ENCODE assay signal across 25 cellular contexts in genomic region chr4:85773372-85773771, GRCh38.
"Had no signal": no experiment of that assay in that cellular context is flagged by ENCODE, and none has a peak within 500 bp of the region (broad histone marks: within the 10 kb centered on the region; RNA-seq: fewer than 3 reads in every experiment).

No MANE protein-coding gene starts in this region.

- ATAC-seq: activated CD4-positive, alpha-beta T cell treated with anti-CD3 and anti-CD28 coated beads for 36 hours; activated CD8-positive, alpha-beta T cell treated with anti-CD3 and anti-CD28 coated beads for 36 hours; activated T-cell treated with anti-CD3 and anti-CD28 coated beads, Interleukin-2, amount 50 U/mL, for 72 hours had no signal

- H3K9ac ChIP-seq: KMS-11 had no signal

- H3K4me1 ChIP-seq: Peyer's patch had no signal

- H3K9me3 ChIP-seq: Peyer's patch, SJCRH30 had no signal

- H3K36me3 ChIP-seq: brain microvascular endothelial cell, cardiac muscle cell, Peyer's patch, SJCRH30 had no signal

- H3K27me3 ChIP-seq: brain microvascular endothelial cell, cardiac muscle cell, Peyer's patch, SJCRH30 had no signal

- H3K4me3 ChIP-seq: cardiac muscle cell, Peyer's patch, SJCRH30 had no signal

- H3K4me2 ChIP-seq: KMS-11 had no signal

- H3K27ac ChIP-seq: brain microvascular endothelial cell, cardiac muscle cell, KMS-11, Peyer's patch, RWPE1, SJCRH30, VCaP had no signal

- DNase-seq: activated CD4-positive, alpha-beta T cell treated with anti-CD3 and anti-CD28 coated beads for 36 hours; activated CD8-positive, alpha-beta memory T cell treated with anti-CD3 and anti-CD28 coated beads, Interleukin-2, amount 50 U/mL, for 4 hours; activated CD8-positive, alpha-beta T cell treated with anti-CD3 and anti-CD28 coated beads for 36 hours; activated gamma-delta T cell treated with Interleukin-2 at 50 U/mL for 16 hours; activated naive CD4-positive, alpha-beta T cell treated with anti-CD3 and anti-CD28 coated beads, Interleukin-2, amount 10 ng/mL, durations not matched to agents 7 days and 5 days; activated naive CD8-positive, alpha-beta T cell treated with anti-CD3 and anti-CD28 coated beads for 36 hours; activated T-cell treated with anti-CD3 and anti-CD28 coated beads, Interleukin-2, amount 50 U/mL, for 72 hours; brain microvascular endothelial cell; cerebellar nuclear complex; NCI-H1092; NCI-H1930; NCI-H2107; NCI-H2171 treated with DMSO at 0.1 percent for 48 hours; NCI-H226; NCI-H526; NCI-H774; OCI-M1; Peyer's patch; Right ventricle myocardium superior; SJCRH30; T-helper 2 cell had no signal
